Comparison of ENCODE assay signal across 8 cellular contexts in genomic region chr19:46513461-46514236, GRCh38. TPM values are rescaled to one million over a fixed set of nuclear protein-coding genes. Genes with fewer than 3 reads are reported as not detected.
A peak's percentile ranks its signal among the peaks of the same experiment; 100 is the strongest.
DNase-seq lines count a peak whose midpoint lies in the region; ATAC-seq, FAIRE-seq and TF ChIP-seq lines count a peak whose summit lies in the region.

No MANE protein-coding gene starts in this region.

- H3K4me3 ChIP-seq in thoracic aorta: no peak overlapping the region

- FAIRE-seq in RCC 7860 (lab: Jason Lieb, UNC): no peak

- no peaks in the 10 kb centered on the region for H3K9me3 Mint-ChIP-seq in activated T-helper 2 cell treated with anti-CD3 and anti-CD28 coated beads, Interferon-gamma antibody, Interleukin-2, Interleukin-4, amounts not matched to agents 10 μg/mL and 5 μg/mL and 100 μg/mL, durations not matched to agents 14 hours and 24 hours and 36 hours
- peaks cover 7% of the 10 kb centered on the region for H3K9me3 Mint-ChIP-seq in osteocyte (ENCODE audit: unreplicated experiment)

- H3K9me3 ChIP-seq in thoracic aorta: peaks cover 5% of the 10 kb centered on the region

- TF ChIP-seq CTCF in foreskin keratinocyte (conservative IDR thresholded peaks at IDR 0.05): peak; percentile 95
- peak; percentile 98 for TF ChIP-seq CTCF in osteocyte (IDR thresholded peaks at IDR 0.05)
- peak; percentile 97 for TF ChIP-seq CTCF in thoracic aorta (IDR thresholded peaks at IDR 0.05)

- intact Hi-C loops in activated T-helper 2 cell treated with anti-CD3 and anti-CD28 coated beads, Interferon-gamma antibody, Interleukin-2, Interleukin-4, amounts not matched to agents 10 μg/mL and 5 μg/mL and 100 μg/mL, durations not matched to agents 14 hours and 24 hours and 36 hours (cut with micrococcal nuclease): loop anchor here (2.0 kb wide), 2 partner anchors 111 to 119 kb away; no protein-coding TSS in a partner anchor

- H3K36me3 ChIP-seq in thoracic aorta: no peaks in the 10 kb centered on the region

- DNase-seq in COLO829 (ENCODE audit: low spot score) (peak; percentile 40), HuH-7.5 (ENCODE audit: low spot score) (peak; percentile 65), RCC 7860 (ENCODE audit: low spot score) (peak; percentile 37), foreskin keratinocyte (no peak), osteocyte (ENCODE audit: extremely low spot score, unreplicated experiment) (peak; percentile 95), thoracic aorta (ENCODE audit: low spot score) (no peak), T1000 (lab: John Stamatoyannopoulos, UW) (no peak)
- DNase-seq in activated T-helper 2 cell treated with anti-CD3 and anti-CD28 coated beads, Interferon-gamma antibody, Interleukin-2, Interleukin-4, amounts not matched to agents 10 μg/mL and 5 μg/mL and 100 μg/mL, durations not matched to agents 14 hours and 24 hours and 36 hours (ENCODE audit: low spot score): peak; percentile 67

- no peak overlapping the region for H3K27ac Mint-ChIP-seq in activated T-helper 2 cell treated with anti-CD3 and anti-CD28 coated beads, Interferon-gamma antibody, Interleukin-2, Interleukin-4, amounts not matched to agents 10 μg/mL and 5 μg/mL and 100 μg/mL, durations not matched to agents 14 hours and 24 hours and 36 hours
- no peak overlapping the region for H3K27ac Mint-ChIP-seq in osteocyte (ENCODE audit: unreplicated experiment)

- peaks cover 13% of the 10 kb centered on the region for H3K4me1 Mint-ChIP-seq in activated T-helper 2 cell treated with anti-CD3 and anti-CD28 coated beads, Interferon-gamma antibody, Interleukin-2, Interleukin-4, amounts not matched to agents 10 μg/mL and 5 μg/mL and 100 μg/mL, durations not matched to agents 14 hours and 24 hours and 36 hours (ENCODE audit: low read depth)
- peaks cover 8% of the 10 kb centered on the region for H3K4me1 Mint-ChIP-seq in osteocyte (ENCODE audit: unreplicated experiment)

- no peaks in the 10 kb centered on the region for H3K4me1 ChIP-seq in foreskin keratinocyte
- H3K4me1 ChIP-seq in thoracic aorta (ENCODE audit: control insufficient read depth in 1 of 2, low read depth in 2 of 2): peaks cover 6 to 20% of the 10 kb centered on the region in 2 donors

- no peak overlapping the region for H3K4me3 Mint-ChIP-seq in activated T-helper 2 cell treated with anti-CD3 and anti-CD28 coated beads, Interferon-gamma antibody, Interleukin-2, Interleukin-4, amounts not matched to agents 10 μg/mL and 5 μg/mL and 100 μg/mL, durations not matched to agents 14 hours and 24 hours and 36 hours (ENCODE audit: low read depth)
- H3K4me3 Mint-ChIP-seq in osteocyte (ENCODE audit: unreplicated experiment): no peak overlapping the region

- no peaks in the 10 kb centered on the region for H3K36me3 Mint-ChIP-seq in activated T-helper 2 cell treated with anti-CD3 and anti-CD28 coated beads, Interferon-gamma antibody, Interleukin-2, Interleukin-4, amounts not matched to agents 10 μg/mL and 5 μg/mL and 100 μg/mL, durations not matched to agents 14 hours and 24 hours and 36 hours (ENCODE audit: low read depth)
- peaks cover 2% of the 10 kb centered on the region for H3K36me3 Mint-ChIP-seq in osteocyte (ENCODE audit: unreplicated experiment)

- H3K27ac ChIP-seq in foreskin keratinocyte: no peak overlapping the region
- no peak overlapping the region for H3K27ac ChIP-seq in thoracic aorta

- H3K27me3 ChIP-seq in foreskin keratinocyte: no peaks in the 10 kb centered on the region
- H3K27me3 ChIP-seq in thoracic aorta (replicated peaks; ENCODE audit: insufficient read depth): no peaks in the 10 kb centered on the region

- peak; percentile 50 for ATAC-seq in foreskin keratinocyte
- ATAC-seq in thoracic aorta (ENCODE audit: insufficient number of reproducible peaks, low FRiP score, low read depth): peak; percentile 58

- peaks cover 24% of the 10 kb centered on the region for H3K27me3 Mint-ChIP-seq in activated T-helper 2 cell treated with anti-CD3 and anti-CD28 coated beads, Interferon-gamma antibody, Interleukin-2, Interleukin-4, amounts not matched to agents 10 μg/mL and 5 μg/mL and 100 μg/mL, durations not matched to agents 14 hours and 24 hours and 36 hours (ENCODE audit: low read depth)
- peaks cover 12% of the 10 kb centered on the region for H3K27me3 Mint-ChIP-seq in osteocyte (ENCODE audit: unreplicated experiment)

RNA-seq across cellular contexts. Expression of gene PNMA8B, which starts 18.0 kb away (rescaled TPM):
- total RNA-seq in activated T-helper 2 cell treated with anti-CD3 and anti-CD28 coated beads, Interferon-gamma antibody, Interleukin-2, Interleukin-4, amounts not matched to agents 10 μg/mL and 5 μg/mL and 100 μg/mL, durations not matched to agents 14 hours and 24 hours and 36 hours: not detected in 2 replicates
- 0.07 and 0.10 TPM in 2 replicates for total RNA-seq in foreskin keratinocyte
- 0.03 TPM in 2 replicates for polyA plus RNA-seq in foreskin keratinocyte
- 2.5 TPM in 2 replicates for total RNA-seq in osteocyte
- total RNA-seq in thoracic aorta: 1 to 10 TPM; 4.4 to 4.9 TPM

RNA-seq across cellular contexts. Expression of gene PNMA8A, which starts 42.3 kb away (rescaled TPM):
- total RNA-seq in activated T-helper 2 cell treated with anti-CD3 and anti-CD28 coated beads, Interferon-gamma antibody, Interleukin-2, Interleukin-4, amounts not matched to agents 10 μg/mL and 5 μg/mL and 100 μg/mL, durations not matched to agents 14 hours and 24 hours and 36 hours: not detected in 2 replicates
- 1.4 TPM in 2 replicates for total RNA-seq in foreskin keratinocyte
- polyA plus RNA-seq in foreskin keratinocyte: 0.71 and 0.88 TPM in 2 replicates
- total RNA-seq in osteocyte: 10.3 and 10.8 TPM in 2 replicates
- total RNA-seq in thoracic aorta: 10 to 100 TPM in 1 of 2 donors, 1 to 10 TPM in 1; 5.1 to 14.6 TPM

Comparison
In these comparisons a context has a peak if more than half of its experiments do, and no peak if none do; other contexts are left out.
1. DNase-seq: peak in COLO829 (single experiment), HuH-7.5 (single experiment), RCC 7860 (single experiment), activated T-helper 2 cell treated with anti-CD3 and anti-CD28 coated beads, Interferon-gamma antibody, Interleukin-2, Interleukin-4, amounts not matched to agents 10 μg/mL and 5 μg/mL and 100 μg/mL, durations not matched to agents 14 hours and 24 hours and 36 hours (single experiment) and osteocyte (single experiment); none in foreskin keratinocyte (0 of 2), thoracic aorta (single experiment) and T1000 (single experiment).
2. Peak in every context shown above with its lines, with median percentiles within 50 percentile points of each other: CTCF ChIP-seq.